In genomic region chr9:25724424-25724823, GRCh38 we compare ENCODE assay signal across 18 cellular contexts. TPM values are rescaled to one million over a fixed set of nuclear protein-coding genes. Genes with fewer than 3 reads are reported as not detected.
DNase-seq lines count a peak whose midpoint lies in the region; ATAC-seq, FAIRE-seq and TF ChIP-seq lines count a peak whose summit lies in the region.
"Had no signal": no experiment of that assay in that cellular context is flagged by ENCODE, and none has a peak within 500 bp of the region (broad histone marks: within the 10 kb centered on the region; RNA-seq: fewer than 3 reads in every experiment).

No MANE protein-coding gene starts in this region.

- no peak overlapping the region for H3K18ac ChIP-seq in trophoblast cell (ENCODE audit: low read length)

- H3K4me2 ChIP-seq in GM23248 (ENCODE audit: unreplicated experiment) (no peak overlapping the region), trophoblast cell (ENCODE audit: low read length) (no peak overlapping the region), HepG2 (ENCODE audit: low read depth, low read length) (no peak overlapping the region)

- H3K4ac ChIP-seq in trophoblast cell (ENCODE audit: low read depth, low read length): no peak overlapping the region

- no peak overlapping the region for H2AFZ ChIP-seq in GM23248
- H2AFZ ChIP-seq in trophoblast cell (ENCODE audit: insufficient read depth, low read length, poor library complexity): no peak overlapping the region
- H2AFZ ChIP-seq in HepG2 (ENCODE audit: low read length): no peak overlapping the region

- H3K27ac ChIP-seq in GM23248 (no peak overlapping the region), RWPE1 (no peak overlapping the region), trophoblast cell (ENCODE audit: low read depth, low read length) (no peak overlapping the region), HepG2 (ENCODE audit: extremely low read length, insufficient read depth, low read length) (no peak overlapping the region)
- H3K27ac ChIP-seq: C4-2B, right atrium auricular region had no signal

- no peak for TF ChIP-seq POLR2A in HepG2 (IDR thresholded peaks at IDR 0.05; ENCODE audit: insufficient read depth in 1 of 2, low read depth in 2 of 2, low read length in 2 of 2)

- H3K27me3 ChIP-seq in GM23248 (replicated peaks; ENCODE audit: insufficient read depth): no peaks in the 10 kb centered on the region
- H3K27me3 ChIP-seq in trophoblast cell (ENCODE audit: insufficient read depth, low read length): no peaks in the 10 kb centered on the region
- no peaks in the 10 kb centered on the region for H3K27me3 ChIP-seq in HepG2 (ENCODE audit: control insufficient read depth in 1 of 2, insufficient read depth in 2 of 2, low read length in 2 of 2)
- H3K27me3 ChIP-seq: right atrium auricular region had no signal

- H2AK5ac ChIP-seq in trophoblast cell (ENCODE audit: low read length): no peak overlapping the region

- TF ChIP-seq CTCF in RWPE1 (conservative IDR thresholded peaks at IDR 0.05; ENCODE audit: low read depth) (no peak), epithelial cell of esophagus (IDR thresholded peaks at IDR 0.05; ENCODE audit: insufficient read depth, low read depth, low read length, missing control alignments) (no peak), GM10248 (IDR thresholded peaks at IDR 0.05; ENCODE audit: control extremely low read depth, extremely low read depth, low read depth, missing control alignments) (no peak), HepG2 (CRISPR knock-in tag; IDR thresholded peaks at IDR 0.05) (no peak)

- no peaks in the 10 kb centered on the region for H3K36me3 ChIP-seq in GM23248 (ENCODE audit: low read depth)
- no peaks in the 10 kb centered on the region for H3K36me3 ChIP-seq in trophoblast cell (ENCODE audit: control insufficient read depth in 1 of 2, insufficient read depth in 2 of 2, low read length in 2 of 2)
- H3K36me3 ChIP-seq in HepG2 (replicated peaks in 1 of 2; ENCODE audit: control insufficient read depth in 1 of 2, insufficient read depth in 2 of 2, low read length in 2 of 2): no peaks in the 10 kb centered on the region
- H3K36me3 ChIP-seq: right atrium auricular region had no signal

- no peak for ATAC-seq in HG03045 (IDR thresholded peaks at IDR 0.05; ENCODE audit: unreplicated experiment)
- no peak for ATAC-seq in HepG2
- ATAC-seq: activated CD4-positive, alpha-beta T cell treated with anti-CD3 and anti-CD28 coated beads for 36 hours had no signal

- no TSS peak for BruUV-seq in HepG2 (replicated peaks; lab: Mats Ljungman, UMichigan)

- POLR2A ChIA-PET in RWPE1 (lab: Yijun Ruan, JAX; ENCODE audit: low non-redundant PET): no interaction called here
- POLR2A ChIA-PET in GM10248 (lab: Yijun Ruan, JAX): no interaction called here
- POLR2A ChIA-PET in HepG2 (lab: Yijun Ruan, JAX): no interaction called here

- H4K91ac ChIP-seq in trophoblast cell (ENCODE audit: low read depth, low read length): no peak overlapping the region

- no peak overlapping the region for H3K23ac ChIP-seq in trophoblast cell (ENCODE audit: low read length)

- H3K79me2 ChIP-seq in GM23248 (ENCODE audit: insufficient read depth): no peaks in the 10 kb centered on the region
- no peaks in the 10 kb centered on the region for H3K79me2 ChIP-seq in trophoblast cell (ENCODE audit: control insufficient read depth, insufficient read depth, low read length, poor library complexity)
- H3K79me2 ChIP-seq in HepG2 (ENCODE audit: insufficient read depth, low read length): no peaks in the 10 kb centered on the region

- no peaks in the 10 kb centered on the region for H3F3A ChIP-seq in GM23248 (ENCODE audit: insufficient read depth)

- TF ChIP-seq EP300 in HepG2 (IDR thresholded peaks at IDR 0.05; ENCODE audit: low read depth in 2 of 2, low read length in 2 of 2): no peak
- TF ChIP-seq EP300 in HepG2 (CRISPR knock-in tag; IDR thresholded peaks at IDR 0.05; ENCODE audit: borderline replicate concordance): no peak

- H3K9ac ChIP-seq in GM23248 (no peak overlapping the region), trophoblast cell (ENCODE audit: low read length) (no peak overlapping the region), HepG2 (ENCODE audit: insufficient read depth, low read depth, low read length) (no peak overlapping the region)

- H3K9me3 ChIP-seq in GM23248 (ENCODE audit: low read depth): no peaks in the 10 kb centered on the region
- no peaks in the 10 kb centered on the region for H3K9me3 ChIP-seq in trophoblast cell (ENCODE audit: insufficient read depth, low read depth, low read length)
- peaks cover 17% of the 10 kb centered on the region for H3K9me3 ChIP-seq in HepG2 (ENCODE audit: low read length)
- H3K9me3 ChIP-seq: right atrium auricular region had no signal

- DNase-seq in GM23248: peak; percentile 22
- peak; percentile 34 for DNase-seq in RWPE1 (ENCODE audit: low spot score)
- DNase-seq in epithelial cell of esophagus (ENCODE audit: low read depth): peak; percentile 59
- DNase-seq in trophoblast cell: peak; percentile 22 to 78
- DNase-seq in GM10248 (ENCODE audit: extremely low spot score): no peak
- DNase-seq in head of caudate nucleus: no peak
- no peak for DNase-seq in HepG2 (ENCODE audit: low spot score)
- DNase-seq: activated CD4-positive, alpha-beta T cell treated with anti-CD3 and anti-CD28 coated beads for 36 hours; activated naive CD4-positive, alpha-beta T cell treated with anti-CD3 and anti-CD28 coated beads, Interleukin-2, amount 10 ng/mL, durations not matched to agents 7 days and 5 days; central memory CD4-positive, alpha-beta T cell; DMS79; H9; stimulated activated CD4-positive, alpha-beta T cell treated with anti-CD3 and anti-CD28 coated beads, Interleukin-1b, Interleukin-23, amount 100 ng/mL, for 48 hours; T-helper 2 cell had no signal

- no peak overlapping the region for H4K12ac ChIP-seq in trophoblast cell (ENCODE audit: low read depth, low read length)

- H3K4me1 ChIP-seq in GM23248 (ENCODE audit: insufficient read depth): no peaks in the 10 kb centered on the region
- H3K4me1 ChIP-seq in trophoblast cell (ENCODE audit: control insufficient read depth in 1 of 2, insufficient read depth in 2 of 2, low read length in 2 of 2): no peaks in the 10 kb centered on the region
- H3K4me1 ChIP-seq in HepG2 (ENCODE audit: insufficient read depth, low read length): no peaks in the 10 kb centered on the region
- H3K4me1 ChIP-seq: right atrium auricular region had no signal

- no peak overlapping the region for H2BK12ac ChIP-seq in trophoblast cell (ENCODE audit: low read length)

- H2BK5ac ChIP-seq in trophoblast cell (ENCODE audit: low read depth, low read length, poor library complexity): no peak overlapping the region

- no peak for FAIRE-seq in HepG2 (lab: Jason Lieb, UNC)

- H3K14ac ChIP-seq in trophoblast cell (ENCODE audit: low read length): no peak overlapping the region

- no peak for TF ChIP-seq RAD21 in HepG2 (CRISPR knock-in tag; IDR thresholded peaks at IDR 0.05)

- intact Hi-C loops in head of caudate nucleus (cut with DNase I) (no loop called here), HepG2 (cut with micrococcal nuclease; ENCODE audit: unreplicated experiment) (no loop called here)

- 56 to 62% methylated on average over 3 of the region's 3 CpGs for WGBS in GM23248 (ENCODE audit: low coverage in 1 of 2, low lambda C conversion rate in 2 of 2, missing lambda C conversion rate in 2 of 2), 2 experiments
- no CpG with 5 or more reads among the region's 3 CpGs for WGBS in trophoblast cell (ENCODE audit: extremely low coverage, insufficient coverage, insufficient read length)
- 31% methylated on average over 3 of the region's 3 CpGs for WGBS in HepG2 (ENCODE audit: low lambda C conversion rate)

- no peaks in the 10 kb centered on the region for H4K20me1 ChIP-seq in GM23248 (ENCODE audit: insufficient read depth)
- H4K20me1 ChIP-seq in HepG2 (ENCODE audit: insufficient read depth, low read length): no peaks in the 10 kb centered on the region

- CTCF ChIA-PET in RWPE1 (lab: Yijun Ruan, JAX) (no interaction called here), GM10248 (lab: Yijun Ruan, JAX) (interaction anchor here (0.8 to 2.4 kb wide), 4 partner anchors 9 to 17 kb away, joined by 3 to 6 read pairs (median 4); no protein-coding TSS in a partner anchor), HepG2 (lab: Yijun Ruan, JAX; ENCODE audit: low intra/inter-chr PET ratio, low total read pairs) (no interaction called here)

- in situ Hi-C loops in GM23248 (cut with MboI) (no loop called here), HepG2 (cut with HindIII; ENCODE audit: extremely low pct_ligation_motif_present, low pct_unique_long_range_greater_than_20kb) (no loop called here)

- no peaks in the 10 kb centered on the region for H3K9me2 ChIP-seq in GM23248 (ENCODE audit: insufficient read depth)

- H4K8ac ChIP-seq in trophoblast cell (ENCODE audit: low read depth, low read length): no peak overlapping the region

- no peak overlapping the region for H3K4me3 ChIP-seq in GM23248
- H3K4me3 ChIP-seq in epithelial cell of esophagus (ENCODE audit: low read length): no peak overlapping the region
- no peak overlapping the region for H3K4me3 ChIP-seq in trophoblast cell (ENCODE audit: low read depth, low read length)
- no peak overlapping the region for H3K4me3 ChIP-seq in HepG2 (replicated peaks in 1 of 3; ENCODE audit: insufficient read depth in 1 of 3, low read depth in 2 of 3, low read length in 3 of 3)
- H3K4me3 ChIP-seq: right atrium auricular region had no signal

- no peak overlapping the region for H2BK120ac ChIP-seq in trophoblast cell (ENCODE audit: insufficient read depth, low read length, poor library complexity)

- no peaks in the 10 kb centered on the region for H3K79me1 ChIP-seq in trophoblast cell (ENCODE audit: low read length)

RNA-seq across cellular contexts. Expression of gene TUSC1, which starts 46.2 kb away (rescaled TPM):
- total RNA-seq in GM23248 (2014; rRNA removed; shearing (Covaris generic)): 13.9 and 14.1 TPM in 2 replicates
- polyA plus RNA-seq in GM23248 (2016; fragmentation: Nextera tagmentation; extraction: Ambion mirVana) (12.7 and 14.9 TPM in 2 replicates), HepG2 (2011; rRNA removed) (not detected in 2 replicates)
- polyA plus RNA-seq in trophoblast cell (2013): 7.9 and 8.5 TPM in 2 replicates
- total RNA-seq in HepG2 (2016; rRNA removed; fragmentation: Illumina TruSeq; extraction: Trizol): not detected in 2 replicates
- not detected in 2 replicates for total RNA-seq in HepG2 (2016; cell fraction: cytosol; rRNA removed; fragmentation: Illumina TruSeq; extraction: Trizol; ENCODE audit: low read depth)
- total RNA-seq in HepG2 (2016; cell fraction: insoluble cytoplasmic fraction; rRNA removed; fragmentation: Illumina TruSeq; extraction: Trizol): not detected in 2 replicates
- not detected in 2 replicates for total RNA-seq in HepG2 (2016; cell fraction: membrane; rRNA removed; fragmentation: Illumina TruSeq; extraction: Trizol)
- not detected in 2 replicates for total RNA-seq in HepG2 (2016; cell fraction: nucleus; rRNA removed; fragmentation: Illumina TruSeq; extraction: Trizol)
- not detected in 2 replicates for polyA plus RNA-seq in HepG2 (2011; cell fraction: cytosol; rRNA removed)
- not detected in 2 replicates for polyA plus RNA-seq in HepG2 (2011; cell fraction: nucleus; rRNA removed)
- polyA plus RNA-seq in HepG2 (2012): not detected in 2 replicates
- not detected in 2 replicates for polyA plus RNA-seq in HepG2 (2016; cell fraction: cytosol; fragmentation: Illumina TruSeq; extraction: Trizol; ENCODE audit: low read depth)
- polyA plus RNA-seq in HepG2 (2016; cell fraction: insoluble cytoplasmic fraction; fragmentation: Illumina TruSeq; extraction: Trizol; ENCODE audit: low read depth): not detected in 2 replicates
- polyA plus RNA-seq in HepG2 (2016; cell fraction: membrane; fragmentation: Illumina TruSeq; extraction: Trizol; ENCODE audit: low read depth): not detected in 2 replicates
- not detected in 2 replicates for polyA plus RNA-seq in HepG2 (2016; cell fraction: nucleus; fragmentation: Illumina TruSeq; extraction: Trizol; ENCODE audit: insufficient read depth, low read depth)
- polyA minus RNA-seq in HepG2 (2011; rRNA and poly(A)+ RNA removed; ENCODE audit: low replicate concordance): 3.9 TPM in 1 of 2 replicates, not detected in the other
- not detected in 2 replicates for polyA minus RNA-seq in HepG2 (2011; cell fraction: cytosol; rRNA and poly(A)+ RNA removed)
- not detected in 2 replicates for polyA minus RNA-seq in HepG2 (2011; cell fraction: nucleus; rRNA and poly(A)+ RNA removed)
- total RNA-seq: H9, neural crest cell had no signal

Comparison
In these comparisons a context has a peak if more than half of its experiments do, and no peak if none do; other contexts are left out.
1. DNase-seq: peak in GM23248 (single experiment), RWPE1 (single experiment), epithelial cell of esophagus (single experiment) and trophoblast cell (2 of 2); none in GM10248 (single experiment), head of caudate nucleus (0 of 42) and HepG2 (single experiment).
2. RNA of gene TUSC1, which starts 46.2 kb away (total RNA-seq): 13.9 to 14.1 TPM in GM23248; not detected in HepG2; every median in the first group is over 10 times any median in the second.